10 cellular contexts compared by ENCODE assay signal in the genomic region with DNA sequence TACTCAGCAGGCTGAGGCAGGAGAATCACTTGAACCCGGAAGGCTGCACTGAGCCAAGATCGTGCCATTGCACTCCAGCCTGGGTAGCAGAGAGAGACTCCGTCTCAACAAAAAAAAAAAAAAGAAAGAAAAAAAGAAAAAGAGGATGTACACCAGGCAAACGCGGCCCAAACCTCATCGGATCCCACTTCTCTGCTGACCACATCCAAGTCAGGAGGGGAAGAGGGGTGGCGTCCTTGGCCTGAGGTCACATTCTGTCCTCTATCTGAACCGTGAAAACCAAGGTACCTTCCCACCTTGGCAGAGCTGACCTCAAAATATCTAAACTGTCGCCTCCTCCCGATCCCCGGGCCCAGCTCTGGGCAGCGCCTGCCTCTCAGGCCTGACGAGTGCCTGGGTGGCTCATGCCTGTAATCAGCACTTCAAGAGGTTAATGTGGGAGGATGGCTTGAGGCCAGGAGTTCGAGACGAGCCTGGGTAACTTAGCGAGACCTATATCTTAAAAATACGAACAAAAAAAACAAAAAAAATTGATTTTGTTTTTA. TPM values are rescaled to one million over a fixed set of nuclear protein-coding genes. Genes with fewer than 3 reads are reported as not detected.
DNase-seq lines count a peak whose midpoint lies in the region; ATAC-seq, FAIRE-seq and TF ChIP-seq lines count a peak whose summit lies in the region.
"Had no signal": no experiment of that assay in that cellular context is flagged by ENCODE, and none has a peak within 500 bp of the region (broad histone marks: within the 10 kb centered on the region; RNA-seq: fewer than 3 reads in every experiment).

No MANE protein-coding gene starts in this region.

- no peaks in the 10 kb centered on the region for H3K27me3 Mint-ChIP-seq in osteocyte (ENCODE audit: unreplicated experiment)

- ATAC-seq in DND-41 (ENCODE audit: insufficient read depth, low read depth): no peak
- ATAC-seq in GM18858 (IDR thresholded peaks at IDR 0.05; ENCODE audit: unreplicated experiment): no peak
- no peak for ATAC-seq in mucosa of descending colon
- ATAC-seq in GM19452 (IDR thresholded peaks at IDR 0.05; ENCODE audit: unreplicated experiment): no peak

- no peak overlapping the region for H2AFZ ChIP-seq in DND-41 (ENCODE audit: low read depth, low read length)

- H3K27ac ChIP-seq in DND-41 (ENCODE audit: low read length): peak overlapping the region; percentile 62
- peak overlapping the region in 1 of 59 donors; percentile 86 for H3K27ac ChIP-seq in dorsolateral prefrontal cortex

- peaks cover 10% of the 10 kb centered on the region for H3K4me1 Mint-ChIP-seq in osteocyte (ENCODE audit: unreplicated experiment)

- H3K4me3 ChIP-seq in DND-41 (ENCODE audit: low read depth in 1 of 2, low read length in 2 of 2) (peak overlapping the region; percentile 72 to 92; a peak in 3 of 4 replicates), NB4 (ENCODE audit: low read depth, low read length) (peak overlapping the region; percentile 72), dorsolateral prefrontal cortex (peak overlapping the region in 57 of 59 donors; percentile 63 to 100 (median 95)), mucosa of descending colon (no peak overlapping the region)

- no peak for FAIRE-seq in GM19239 (lab: Jason Lieb, UNC)

- H3K4me1 ChIP-seq in DND-41 (ENCODE audit: insufficient read depth, low read length) (peaks cover 22% of the 10 kb centered on the region), mucosa of descending colon (ENCODE audit: low read depth) (peaks cover 10% of the 10 kb centered on the region)

- H3K36me3 Mint-ChIP-seq in osteocyte (ENCODE audit: unreplicated experiment): peaks cover 15% of the 10 kb centered on the region

- H4K20me1 ChIP-seq in DND-41 (ENCODE audit: insufficient read depth, low read length): peaks cover 17% of the 10 kb centered on the region

- intact Hi-C loops in dorsolateral prefrontal cortex (cut with DNase I): loop anchor here (5.0 kb wide), 2 partner anchors 36 to 141 kb away; partner anchors contain the start of genes VPREB3 (in 2 of the 2), ZNF70 (in 2 of the 2) and SLC2A11 (in 1 of the 2)
- intact Hi-C loops in mucosa of descending colon (cut with DNase I, micrococcal nuclease): no loop called here

- peak overlapping the region; percentile 93 for H3K9ac ChIP-seq in DND-41 (ENCODE audit: low read depth, low read length)

- no peak for TF ChIP-seq CTCF in DND-41 (IDR thresholded peaks at IDR 0.05; ENCODE audit: borderline replicate concordance, extremely low read depth, low read length, poor library complexity, severe bottlenecking)
- no peak for TF ChIP-seq CTCF in NB4 (IDR thresholded peaks at IDR 0.05; ENCODE audit: low read depth, low read length)
- no peak for TF ChIP-seq CTCF in dorsolateral prefrontal cortex (IDR thresholded peaks at IDR 0.05 in 54 of 56, conservative IDR thresholded peaks at IDR 0.05 in 2 of 56; ENCODE audit: low read depth in 1 of 56, partially characterized antibody in 56 of 56)
- TF ChIP-seq CTCF in osteocyte (IDR thresholded peaks at IDR 0.05): no peak
- no peak for TF ChIP-seq CTCF in mucosa of descending colon (IDR thresholded peaks at IDR 0.05)

- peak overlapping the region; percentile 74 for H3K4me3 Mint-ChIP-seq in osteocyte (ENCODE audit: unreplicated experiment)

- H3K27me3 ChIP-seq in DND-41 (ENCODE audit: insufficient read depth, low read length, poor library complexity): no peaks in the 10 kb centered on the region
- H3K27me3 ChIP-seq in dorsolateral prefrontal cortex: no peaks in the 10 kb centered on the region

- TF ChIP-seq POLR2A in NB4 (IDR thresholded peaks at IDR 0.05; ENCODE audit: extremely low read depth, insufficient read length): no peak

- no peaks in the 10 kb centered on the region for H3K9me3 Mint-ChIP-seq in osteocyte (ENCODE audit: unreplicated experiment)

- no peak overlapping the region for H3K27ac Mint-ChIP-seq in osteocyte (ENCODE audit: unreplicated experiment)

- DNase-seq in DND-41 (no peak), NB4 (ENCODE audit: low read depth) (no peak), dorsolateral prefrontal cortex (no peak), osteocyte (ENCODE audit: extremely low spot score, unreplicated experiment) (no peak), GM19239 (ENCODE audit: insufficient read length, low spot score) (no peak), mucosa of descending colon (no peak)
- DNase-seq: cerebellar nuclear complex, NCI-H526 had no signal

- H3K4me2 ChIP-seq in DND-41 (ENCODE audit: insufficient read depth, low read length): peak overlapping the region; percentile 89

- H3K9me3 ChIP-seq in DND-41 (ENCODE audit: insufficient read depth, low read length, severe bottlenecking): no peaks in the 10 kb centered on the region
- no peaks in the 10 kb centered on the region for H3K9me3 ChIP-seq in mucosa of descending colon

- peaks cover 43% of the 10 kb centered on the region for H3K36me3 ChIP-seq in DND-41 (ENCODE audit: insufficient read depth, low read length)
- H3K36me3 ChIP-seq in mucosa of descending colon (ENCODE audit: low read depth): no peaks in the 10 kb centered on the region

- H3K79me2 ChIP-seq in DND-41 (ENCODE audit: insufficient read depth, low read length): peaks cover 34% of the 10 kb centered on the region

RNA-seq across cellular contexts. Expression of gene RGL4, which starts 25.1 kb away (rescaled TPM):
- total RNA-seq in dorsolateral prefrontal cortex: 1 to 10 TPM in 5 of 120 experiments, under 1 TPM in 15, not detected in 100; 0.12 to 2.3 (median 0.67) TPM
- total RNA-seq in osteocyte: not detected in 2 replicates
- total RNA-seq in mucosa of descending colon: under 1 TPM in 2 of 3 donors, not detected in 1; 0.29 to 0.34 TPM

RNA-seq across cellular contexts. Expression of gene ZNF70, which starts 35.0 kb away (rescaled TPM):
- total RNA-seq in dorsolateral prefrontal cortex (10 to 100 TPM in 5 of 120 experiments, 1 to 10 TPM in 115; 4.8 to 12.5 (median 7.4) TPM), osteocyte (12.5 TPM in 2 replicates), mucosa of descending colon (1 to 10 TPM; 3.4 to 7.5 (median 3.7) TPM)

RNA-seq across cellular contexts. Expression of gene VPREB3, which starts 38.3 kb away (rescaled TPM):
- 1 to 10 TPM in 88 of 120 experiments, under 1 TPM in 2, not detected in 30; 0.93 to 5.8 (median 2.1) TPM for total RNA-seq in dorsolateral prefrontal cortex
- total RNA-seq in osteocyte: not detected in 2 replicates
- total RNA-seq in mucosa of descending colon: 1 to 10 TPM in 2 of 3 donors, under 1 TPM in 1; 0.79 to 1.8 (median 1.2) TPM

RNA-seq across cellular contexts. Expression of gene C22orf15, which starts 46.9 kb away (rescaled TPM):
- under 1 TPM in 4 of 120 experiments, not detected in 116; 0.26 to 0.74 (median 0.47) TPM for total RNA-seq in dorsolateral prefrontal cortex
- not detected in 2 replicates for total RNA-seq in osteocyte
- total RNA-seq in mucosa of descending colon: under 1 TPM in 1 of 3 donors, not detected in 2; 0.44 TPM

RNA-seq across cellular contexts. Expression of gene CHCHD10, which starts 51.9 kb away (rescaled TPM):
- total RNA-seq in dorsolateral prefrontal cortex (100 to 1,000 TPM in 119 of 120 experiments, 10 to 100 TPM in 1; 87.5 to 320 (median 183) TPM), osteocyte (30.6 and 34.0 TPM in 2 replicates), mucosa of descending colon (100 to 1,000 TPM; 279 to 464 (median 462) TPM)

Comparison
In these comparisons a context has a peak if more than half of its experiments do, and no peak if none do; other contexts are left out.
1. intact Hi-C loops: an anchor here in dorsolateral prefrontal cortex (5.0 kb wide); none called in mucosa of descending colon.